27 cellular contexts compared by ENCODE assay signal in the genomic region with DNA sequence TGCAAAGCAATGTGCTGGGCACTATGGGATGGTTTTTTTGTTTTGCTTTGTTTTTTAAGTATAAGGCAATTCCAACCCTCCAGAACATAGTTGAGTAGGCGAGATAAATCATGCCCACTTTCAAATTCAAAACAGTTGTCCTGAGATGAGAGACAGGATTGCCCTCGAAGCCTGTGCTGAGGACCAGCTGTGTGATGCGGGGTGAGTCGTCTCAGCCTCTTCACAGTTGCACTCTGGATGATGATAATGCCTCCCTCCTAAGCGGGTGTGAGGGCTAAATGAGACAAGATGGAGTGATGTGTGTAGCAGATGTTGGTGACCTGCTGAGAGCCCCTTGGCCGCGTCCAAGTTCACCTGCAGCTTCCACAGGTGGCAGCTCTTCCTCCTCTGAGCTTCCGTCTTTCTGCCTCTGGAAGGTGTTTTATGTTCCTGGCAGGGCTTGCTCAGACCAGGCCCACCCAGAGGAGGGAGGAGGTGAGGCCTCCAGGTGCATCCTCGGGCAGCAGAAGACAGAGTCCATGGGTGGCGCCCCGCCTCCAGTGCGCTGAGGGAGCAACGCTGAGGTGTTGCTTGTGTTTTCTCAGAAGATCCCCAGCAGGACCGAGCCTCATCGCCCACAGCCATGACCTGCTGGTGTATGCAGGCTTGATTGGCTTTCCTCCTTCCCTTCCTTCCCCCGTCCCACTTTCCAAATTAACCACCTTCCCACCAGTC. TPM values are rescaled to one million over a fixed set of nuclear protein-coding genes. Genes with fewer than 3 reads are reported as not detected.
DNase-seq lines count a peak whose midpoint lies in the region; ATAC-seq, FAIRE-seq and TF ChIP-seq lines count a peak whose summit lies in the region.
"Had no signal": no experiment of that assay in that cellular context is flagged by ENCODE, and none has a peak within 500 bp of the region (broad histone marks: within the 10 kb centered on the region; RNA-seq: fewer than 3 reads in every experiment).

No MANE protein-coding gene starts in this region.

- POLR2A ChIA-PET in K562 (lab: Yijun Ruan, JAX), result interaction anchor here (0.6 to 1.0 kb wide), 2 partner anchors 12 to 833 kb away, joined by 3 to 4 read pairs; no protein-coding TSS in a partner anchor

- CTCF ChIA-PET in K562 (lab: Yijun Ruan, JAX; ENCODE audit: low intra/inter-chr PET ratio), result no interaction called here

- in situ Hi-C loops in GM13976 (cut with MboI; ENCODE audit: low sequenced_read_pairs, unreplicated experiment), result no loop called here
- in situ Hi-C loops in K562 (cut with MboI), result loop anchor here (25.0 kb wide), 1 partner anchor 860 kb away; no protein-coding TSS in a partner anchor

- TF ChIP-seq CTCF in GM13976 (IDR thresholded peaks at IDR 0.05; ENCODE audit: borderline replicate concordance, control extremely low read depth, extremely low read depth, insufficient read depth, missing control alignments) (no peak), K562 (IDR thresholded peaks at IDR 0.05 in 2 of 3, conservative IDR thresholded peaks at IDR 0.05 in 1 of 3; ENCODE audit: insufficient read depth in 2 of 3, low read depth in 1 of 3, low read length in 3 of 3) (no peak), mucosa of descending colon (IDR thresholded peaks at IDR 0.05) (no peak)

- intact Hi-C loops in K562 (cut with micrococcal nuclease), result no loop called here
- intact Hi-C loops in mucosa of descending colon (cut with DNase I, micrococcal nuclease), result no loop called here

- 7% methylated on average over 15 of the region's 16 CpGs for WGBS in K562 (ENCODE audit: insufficient coverage, low coverage, missing lambda C conversion rate)

- no peaks in the 10 kb centered on the region; a peak in 1 of 5 replicates for H3K4me1 ChIP-seq in K562 (replicated peaks in 1 of 2; ENCODE audit: control insufficient read depth in 2 of 2, insufficient read depth in 2 of 2, low read length in 2 of 2)
- H3K4me1 ChIP-seq in mucosa of descending colon (ENCODE audit: low read depth), result no peaks in the 10 kb centered on the region

- H3K4me3 ChIP-seq in MG63, result no peak overlapping the region
- no peak overlapping the region for H3K4me3 ChIP-seq in K562
- no peak overlapping the region for H3K4me3 ChIP-seq in mucosa of descending colon
- H3K4me3 ChIP-seq: PC-9, SK-N-MC had no signal

- H3K79me2 ChIP-seq in K562 (ENCODE audit: control insufficient read depth, insufficient read depth, low read length), result no peaks in the 10 kb centered on the region

- H3K9me1 ChIP-seq in K562 (ENCODE audit: control insufficient read depth, insufficient read depth, low read length), result no peaks in the 10 kb centered on the region

- TF ChIP-seq POLR2A in K562 (conservative IDR thresholded peaks at IDR 0.05), result no peak
- TF ChIP-seq POLR2A in H54 (IDR thresholded peaks at IDR 0.05; ENCODE audit: low read depth, low read length), result no peak

- H2AFZ ChIP-seq in K562 (ENCODE audit: low read depth, low read length), result no peak overlapping the region
- H2AFZ ChIP-seq: PC-9 had no signal

- no peak for TF ChIP-seq EP300 in K562 (IDR thresholded peaks at IDR 0.05; ENCODE audit: low read length)

- H3K27ac ChIP-seq in K562 (ENCODE audit: extremely low read depth, low read depth, low read length), result no peak overlapping the region
- H3K27ac ChIP-seq: C4-2B, PC-9, RWPE1, SK-N-MC had no signal

- H3K9me3 ChIP-seq in MG63 (no peaks in the 10 kb centered on the region), K562 (replicated peaks; ENCODE audit: control insufficient read depth, insufficient read depth, low read depth, low read length) (no peaks in the 10 kb centered on the region), mucosa of descending colon (no peaks in the 10 kb centered on the region)

- no peak for TF ChIP-seq RAD21 in K562 (CRISPR knock-in tag; conservative IDR thresholded peaks at IDR 0.05 in 1 of 2, IDR thresholded peaks at IDR 0.05 in 1 of 2)

- H4K20me1 ChIP-seq in K562 (replicated peaks; ENCODE audit: control insufficient read depth, insufficient read depth, low read length), result no peaks in the 10 kb centered on the region

- H3K4me2 ChIP-seq in K562 (ENCODE audit: insufficient read depth, low read length), result no peak overlapping the region
- H3K4me2 ChIP-seq: PC-9 had no signal

- H3K27me3 ChIP-seq in MG63, result no peaks in the 10 kb centered on the region
- H3K27me3 ChIP-seq in K562 (ENCODE audit: control insufficient read depth in 2 of 2, insufficient read depth in 2 of 2, low read length in 2 of 2), result peaks cover 24 to 30% of the 10 kb centered on the region in 2 experiments

- ATAC-seq in K562 (peak; percentile 30; the same call in 2 of the 3 replicates), mucosa of descending colon (peak; percentile 21)

- H3K9ac ChIP-seq in K562 (ENCODE audit: insufficient read depth in 1 of 2, low read depth in 2 of 2, low read length in 2 of 2), result no peak overlapping the region

- DNase-seq in GM13976 (ENCODE audit: low spot score) (peak; percentile 9), MG63 (peak; percentile 10), K562 (ENCODE audit: extremely low read depth in 1 of 4, low spot score in 3 of 4) (no peak), mucosa of descending colon (peak in 1 of 3 donors; percentile 7), T1000 (lab: John Stamatoyannopoulos, UW) (no peak), H54 (ENCODE audit: insufficient read length, low spot score) (no peak)
- DNase-seq in activated CD4-positive, CD25-positive, alpha-beta regulatory T cell (lab: John Stamatoyannopoulos, UW), result no peak
- DNase-seq: CD8-positive, alpha-beta memory T cell; EL; GF-D8; H7; HFFc6; Kasumi-1; MM.1S; NCI-H1092; NCI-H1694; NCI-H2081; NCI-H2171 treated with DMSO at 0.1 percent for 48 hours; NCI-H446 treated with DMSO at 0.1 percent for 48 hours; NCI-H526 treated with DMSO at 0.1 percent for 48 hours; PC-9; SHP77 treated with DMSO at 0.1 percent for 48 hours; T-helper 2 cell had no signal

- FAIRE-seq in K562 (lab: Jason Lieb, UNC) (no peak), H54 (lab: Jason Lieb, UNC) (no peak)
- FAIRE-seq: A204.1 had no signal

- BruUV-seq in K562 (replicated peaks; lab: Mats Ljungman, UMichigan), result no TSS peak

- H3K36me3 ChIP-seq in MG63 (no peaks in the 10 kb centered on the region), K562 (ENCODE audit: control insufficient read depth, insufficient read depth, low read length) (no peaks in the 10 kb centered on the region), mucosa of descending colon (ENCODE audit: low read depth) (no peaks in the 10 kb centered on the region)

TF ChIP-seq in K562, 482 proteins besides CTCF, POLR2A, EP300 and RAD21 (continues in another document):
- TF ChIP-seq, protein P1, sequence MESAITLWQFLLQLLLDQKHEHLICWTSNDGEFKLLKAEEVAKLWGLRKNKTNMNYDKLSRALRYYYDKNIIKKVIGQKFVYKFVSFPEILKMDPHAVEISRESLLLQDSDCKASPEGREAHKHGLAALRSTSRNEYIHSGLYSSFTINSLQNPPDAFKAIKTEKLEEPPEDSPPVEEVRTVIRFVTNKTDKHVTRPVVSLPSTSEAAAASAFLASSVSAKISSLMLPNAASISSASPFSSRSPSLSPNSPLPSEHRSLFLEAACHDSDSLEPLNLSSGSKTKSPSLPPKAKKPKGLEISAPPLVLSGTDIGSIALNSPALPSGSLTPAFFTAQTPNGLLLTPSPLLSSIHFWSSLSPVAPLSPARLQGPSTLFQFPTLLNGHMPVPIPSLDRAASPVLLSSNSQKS (CRISPR knock-in tag; IDR thresholded peaks at IDR 0.05), result no peak
- TF ChIP-seq XRCC3 (IDR thresholded peaks at IDR 0.05), result no peak

RNA-seq across cellular contexts. Expression of a gene that starts 30.6 kb away (rescaled TPM):
- total RNA-seq in MG63 (2014; rRNA removed; shearing (Covaris generic); ENCODE audit: low replicate concordance), result 45.2 and 63.9 TPM in 2 replicates
- 4.0 and 10.2 TPM in 2 replicates for total RNA-seq in K562 (2011; cell fraction: chromatin; rRNA removed; ENCODE audit: low replicate concordance)
- 9.7 and 10.3 TPM in 2 replicates for total RNA-seq in K562 (2011; cell fraction: nucleolus; rRNA removed)
- 5.5 and 5.7 TPM in 2 replicates for total RNA-seq in K562 (2011; cell fraction: nucleoplasm; rRNA removed)
- 19.4 and 25.7 TPM in 2 replicates for total RNA-seq in K562 (2014; rRNA removed)
- 8.9 and 9.0 TPM in 2 replicates for total RNA-seq in K562 (2014; rRNA removed; fragmentation: Illumina TruSeq; extraction: Trizol)
- total RNA-seq in K562 (2015; rRNA removed; fragmentation: Illumina TruSeq; extraction: Trizol), result 12.6 and 14.0 TPM in 2 replicates
- 17.3 and 17.9 TPM in 2 replicates for total RNA-seq in K562 (2021)
- 16.1 and 21.9 TPM in 2 replicates for polyA plus RNA-seq in K562 (2011; rRNA removed)
- polyA plus RNA-seq in K562 (2011; cell fraction: cytosol; rRNA removed), result 17.5 and 35.2 TPM in 2 replicates
- 14.3 and 27.7 TPM in 2 replicates for polyA plus RNA-seq in K562 (2011; cell fraction: nucleus; rRNA removed)
- 8.6 and 12.1 TPM in 2 replicates for polyA plus RNA-seq in K562 (2012)
- 15.7 and 17.1 TPM in 2 replicates for polyA plus RNA-seq in K562 (2014; fragmentation: Illumina TruSeq; extraction: Trizol)
- polyA plus RNA-seq in K562 (2014; fragmentation: Nextera tagmentation; extraction: Ambion mirVana), result under 1 TPM; 0.53 to 0.67 TPM
- polyA plus RNA-seq in K562 (2014; rRNA removed), result 10.0 and 17.7 TPM in 2 replicates
- 8.7 and 16.4 TPM in 2 replicates for polyA minus RNA-seq in K562 (2011; rRNA and poly(A)+ RNA removed)
- polyA minus RNA-seq in K562 (2011; cell fraction: cytosol; rRNA and poly(A)+ RNA removed), result 7.0 and 9.4 TPM in 2 replicates
- polyA minus RNA-seq in K562 (2011; cell fraction: nucleus; rRNA and poly(A)+ RNA removed), result 7.4 and 10.4 TPM in 2 replicates
- total RNA-seq in mucosa of descending colon, result 1 to 10 TPM in 2 of 3 donors, under 1 TPM in 1; 0.43 to 9.4 (median 1.3) TPM
- total RNA-seq: PC-9 had no signal

RNA-seq across cellular contexts. Expression of a gene that starts 50.4 kb away (rescaled TPM):
- 2.1 and 3.5 TPM in 2 replicates for total RNA-seq in MG63 (2014; rRNA removed; shearing (Covaris generic); ENCODE audit: low replicate concordance)
- 2.9 and 5.1 TPM in 2 replicates for total RNA-seq in K562 (2011; cell fraction: chromatin; rRNA removed; ENCODE audit: low replicate concordance)
- 4.3 and 5.7 TPM in 2 replicates for total RNA-seq in K562 (2011; cell fraction: nucleolus; rRNA removed)
- 3.2 and 4.5 TPM in 2 replicates for total RNA-seq in K562 (2011; cell fraction: nucleoplasm; rRNA removed)
- 14.8 and 18.2 TPM in 2 replicates for total RNA-seq in K562 (2014; rRNA removed)
- total RNA-seq in K562 (2014; rRNA removed; fragmentation: Illumina TruSeq; extraction: Trizol), result 2.2 and 2.3 TPM in 2 replicates
- 1.4 and 1.7 TPM in 2 replicates for total RNA-seq in K562 (2015; rRNA removed; fragmentation: Illumina TruSeq; extraction: Trizol)
- total RNA-seq in K562 (2021), result 14.3 and 14.5 TPM in 2 replicates
- 3.7 and 6.7 TPM in 2 replicates for polyA plus RNA-seq in K562 (2011; rRNA removed)
- 2.2 and 8.3 TPM in 2 replicates for polyA plus RNA-seq in K562 (2011; cell fraction: cytosol; rRNA removed)
- 4.4 and 6.0 TPM in 2 replicates for polyA plus RNA-seq in K562 (2011; cell fraction: nucleus; rRNA removed)
- 3.5 and 5.6 TPM in 2 replicates for polyA plus RNA-seq in K562 (2012)
- 2.9 and 4.9 TPM in 2 replicates for polyA plus RNA-seq in K562 (2014; fragmentation: Illumina TruSeq; extraction: Trizol)
- 1 to 10 TPM in 1 of 2 experiments, under 1 TPM in 1; 0.62 to 1.3 TPM for polyA plus RNA-seq in K562 (2014; fragmentation: Nextera tagmentation; extraction: Ambion mirVana)
- polyA plus RNA-seq in K562 (2014; rRNA removed), result 5.1 and 8.1 TPM in 2 replicates
- 3.2 TPM in 2 replicates for polyA minus RNA-seq in K562 (2011; rRNA and poly(A)+ RNA removed)
- polyA minus RNA-seq in K562 (2011; cell fraction: cytosol; rRNA and poly(A)+ RNA removed), result 2.2 and 4.3 TPM in 2 replicates
- 3.2 and 4.1 TPM in 2 replicates for polyA minus RNA-seq in K562 (2011; cell fraction: nucleus; rRNA and poly(A)+ RNA removed)
- total RNA-seq in mucosa of descending colon, result 10 to 100 TPM in 1 of 3 donors, 1 to 10 TPM in 2; 3.9 to 10.4 (median 6.2) TPM

Comparison
In these comparisons a context has a peak if more than half of its experiments do, and no peak if none do; other contexts are left out.
1. DNase-seq: peak in GM13976 (single experiment) and MG63 (single experiment); none in K562 (0 of 4), activated CD4-positive, CD25-positive, alpha-beta regulatory T cell (0 of 4), T1000 (single experiment) and H54 (single experiment).